In genomic region chr11:48169259-48169658, GRCh38 we compare ENCODE assay signal across 29 cellular contexts. TPM values are rescaled to one million over a fixed set of nuclear protein-coding genes. Genes with fewer than 3 reads are reported as not detected.
DNase-seq lines count a peak whose midpoint lies in the region; ATAC-seq, FAIRE-seq and TF ChIP-seq lines count a peak whose summit lies in the region.
"Had no signal": no experiment of that assay in that cellular context is flagged by ENCODE, and none has a peak within 500 bp of the region (broad histone marks: within the 10 kb centered on the region; RNA-seq: fewer than 3 reads in every experiment).

No MANE protein-coding gene starts in this region.

- peaks cover 60% of the 10 kb centered on the region for H3K36me3 Mint-ChIP-seq in stimulated activated effector memory CD8-positive, alpha-beta T cell treated with anti-CD3 and anti-CD28 coated beads, Interleukin-12 subunit alpha, Interleukin-12 subunit beta, amount 100 ng/mL, for 72 hours

- no peak overlapping the region for H3K4me3 ChIP-seq in IMR-90 (ENCODE audit: insufficient read depth, low read depth, low read length)
- no peak overlapping the region for H3K4me3 ChIP-seq in brain microvascular endothelial cell (ENCODE audit: low read depth, low read length)
- no peak overlapping the region for H3K4me3 ChIP-seq in right cardiac atrium (ENCODE audit: low read length)
- H3K4me3 ChIP-seq in psoas muscle, result no peak overlapping the region
- H3K4me3 ChIP-seq: neural progenitor cell, prostate gland, thoracic aorta had no signal

- H2AK5ac ChIP-seq in IMR-90 (ENCODE audit: low read depth, low read length), result peak overlapping the region; percentile 33

- no peak overlapping the region for H2BK15ac ChIP-seq in IMR-90 (ENCODE audit: low read depth, low read length)

- H4K91ac ChIP-seq in IMR-90 (ENCODE audit: insufficient read depth, low read depth, low read length), result peak overlapping the region; percentile 65

- CTCF ChIA-PET in IMR-90 (lab: Yijun Ruan, JAX), result no interaction called here

- H3K9me3 ChIP-seq in IMR-90 (ENCODE audit: control insufficient read depth, insufficient read depth, low read length), result no peaks in the 10 kb centered on the region
- no peaks in the 10 kb centered on the region for H3K9me3 ChIP-seq in right cardiac atrium (ENCODE audit: control insufficient read depth, low read length)
- H3K9me3 ChIP-seq in psoas muscle, result no peaks in the 10 kb centered on the region
- H3K9me3 ChIP-seq: prostate gland, thoracic aorta had no signal

- peak overlapping the region; percentile 16 to 84; a peak in 1 of 4 replicates for H4K8ac ChIP-seq in IMR-90 (ENCODE audit: low read depth in 2 of 2, low read length in 2 of 2)

- no CpG with 5 or more reads among the region's 6 CpGs for WGBS in IMR-90 (ENCODE audit: extremely low coverage in 2 of 2, insufficient read length in 1 of 2), 2 experiments
- WGBS in right cardiac atrium, result 36% methylated on average over 6 of the region's 6 CpGs
- WGBS in psoas muscle, 3 donors, result 68 to 78% (median 73%) methylated on average over 6 of the region's 6 CpGs

- no peak overlapping the region for H2AFZ ChIP-seq in IMR-90 (replicated peaks; ENCODE audit: low read length, poor library complexity)
- H2AFZ ChIP-seq: neural progenitor cell had no signal

- H3K9me3 Mint-ChIP-seq in stimulated activated effector memory CD8-positive, alpha-beta T cell treated with anti-CD3 and anti-CD28 coated beads, Interleukin-12 subunit alpha, Interleukin-12 subunit beta, amount 100 ng/mL, for 72 hours, result no peaks in the 10 kb centered on the region
- H3K9me3 Mint-ChIP-seq: activated naive CD4-positive, alpha-beta T cell treated with anti-CD3 and anti-CD28 coated beads, Interleukin-2, amount 50 U/mL, for 24 hours; activated T-helper 1 cell treated with anti-CD3 and anti-CD28 coated beads, Interleukin-12 subunit alpha, Interleukin-12 subunit beta, Interleukin-2, Interleukin-4 antibody, amounts not matched to agents 30 ng/mL and 10 ng/mL and 1 ng/mL, durations not matched to agents 14 hours and 24 hours and 36 hours; neural progenitor cell had no signal

- FAIRE-seq in RCC 7860 (lab: Jason Lieb, UNC), result no peak
- FAIRE-seq: small intestine had no signal

- H4K5ac ChIP-seq in IMR-90 (ENCODE audit: low read depth, low read length), result no peak overlapping the region; the same call in 1 of the 2 replicates

- H4K20me1 ChIP-seq in IMR-90 (ENCODE audit: insufficient read depth, low read length), result no peaks in the 10 kb centered on the region

- H3K4ac ChIP-seq in IMR-90 (ENCODE audit: low read depth, low read length), result peak overlapping the region; percentile 71

- H3K23ac ChIP-seq in IMR-90 (ENCODE audit: low read depth, low read length), result no peak overlapping the region

- peak overlapping the region; percentile 73 for H3K27ac Mint-ChIP-seq in stimulated activated effector memory CD8-positive, alpha-beta T cell treated with anti-CD3 and anti-CD28 coated beads, Interleukin-12 subunit alpha, Interleukin-12 subunit beta, amount 100 ng/mL, for 72 hours
- H3K27ac Mint-ChIP-seq: activated CD4-positive, alpha-beta T cell treated with anti-CD3 and anti-CD28 coated beads for 36 hours; activated CD8-positive, alpha-beta memory T cell treated with anti-CD3 and anti-CD28 coated beads, Interleukin-2, amount 10 ng/mL, durations not matched to agents 7 days and 5 days; activated T-helper 1 cell treated with anti-CD3 and anti-CD28 coated beads, Interleukin-12 subunit alpha, Interleukin-12 subunit beta, Interleukin-2, Interleukin-4 antibody, amounts not matched to agents 30 ng/mL and 10 ng/mL and 1 ng/mL, durations not matched to agents 14 hours and 24 hours and 36 hours; neural progenitor cell had no signal

- dilution Hi-C loops in IMR-90 (cut with HindIII; ENCODE audit: low sequenced_read_pairs, unreplicated experiment), result no loop called here

- H2BK120ac ChIP-seq in IMR-90 (ENCODE audit: low read depth, low read length), result peak overlapping the region; percentile 82

- peaks cover 28% of the 10 kb centered on the region for H3K4me1 Mint-ChIP-seq in stimulated activated effector memory CD8-positive, alpha-beta T cell treated with anti-CD3 and anti-CD28 coated beads, Interleukin-12 subunit alpha, Interleukin-12 subunit beta, amount 100 ng/mL, for 72 hours

- H3K27me3 ChIP-seq in IMR-90 (ENCODE audit: control insufficient read depth, insufficient read depth, low read length) (no peaks in the 10 kb centered on the region), brain microvascular endothelial cell (replicated peaks) (no peaks in the 10 kb centered on the region), right cardiac atrium (ENCODE audit: control insufficient read depth, insufficient read depth) (no peaks in the 10 kb centered on the region), psoas muscle (ENCODE audit: insufficient read depth in 3 of 3, low read length in 2 of 3) (no peaks in the 10 kb centered on the region)
- H3K27me3 ChIP-seq: foreskin keratinocyte, neural progenitor cell had no signal

- H3K9ac ChIP-seq in IMR-90 (ENCODE audit: low read depth, low read length), result no peak overlapping the region
- H3K9ac ChIP-seq: neural progenitor cell had no signal

- H3K4me1 ChIP-seq in IMR-90 (ENCODE audit: control insufficient read depth, insufficient read depth, low read length) (peaks cover 12% of the 10 kb centered on the region), right cardiac atrium (ENCODE audit: control insufficient read depth, insufficient read depth, low read length) (peaks cover 4% of the 10 kb centered on the region), psoas muscle (no peaks in the 10 kb centered on the region)
- H3K4me1 ChIP-seq: foreskin keratinocyte, prostate gland had no signal

- TF ChIP-seq POLR2A in IMR-90 (IDR thresholded peaks at IDR 0.05; ENCODE audit: low read depth, low read length), result no peak

- H3K4me3 Mint-ChIP-seq in stimulated activated effector memory CD8-positive, alpha-beta T cell treated with anti-CD3 and anti-CD28 coated beads, Interleukin-12 subunit alpha, Interleukin-12 subunit beta, amount 100 ng/mL, for 72 hours, result no peak overlapping the region
- H3K4me3 Mint-ChIP-seq: activated CD4-positive, alpha-beta T cell treated with anti-CD3 and anti-CD28 coated beads for 36 hours; activated CD8-positive, alpha-beta memory T cell treated with anti-CD3 and anti-CD28 coated beads, Interleukin-2, amount 10 ng/mL, durations not matched to agents 7 days and 5 days; activated naive CD4-positive, alpha-beta T cell treated with anti-CD3 and anti-CD28 coated beads, Interleukin-2, amount 50 U/mL, for 24 hours; activated T-helper 1 cell treated with anti-CD3 and anti-CD28 coated beads, Interleukin-12 subunit alpha, Interleukin-12 subunit beta, Interleukin-2, Interleukin-4 antibody, amounts not matched to agents 30 ng/mL and 10 ng/mL and 1 ng/mL, durations not matched to agents 14 hours and 24 hours and 36 hours; CD4-positive, alpha-beta memory T cell had no signal

- no peak overlapping the region for H3K4me2 ChIP-seq in IMR-90 (ENCODE audit: low read depth, low read length)

- POLR2A ChIA-PET in IMR-90 (lab: Charles Lee; ENCODE audit: unreplicated experiment), result no interaction called here

- in situ Hi-C loops in IMR-90 (cut with MboI; ENCODE audit: low sequenced_read_pairs) (no loop called here), brain microvascular endothelial cell (cut with HindIII; ENCODE audit: low pct_ligation_motif_present, low sequenced_read_pairs) (no loop called here)

- no peak overlapping the region for H3K56ac ChIP-seq in IMR-90 (ENCODE audit: extremely low read depth, insufficient read depth, low read length)

- no peak overlapping the region for H2AK9ac ChIP-seq in IMR-90 (replicated peaks; ENCODE audit: low read depth, low read length, poor library complexity)

- H3K27ac ChIP-seq in IMR-90 (ENCODE audit: insufficient read depth, low read length), result peak overlapping the region; percentile 75
- H3K27ac ChIP-seq in brain microvascular endothelial cell, result peak overlapping the region; percentile 76
- H3K27ac ChIP-seq in right cardiac atrium (ENCODE audit: low read length), result peak overlapping the region; percentile 80
- no peak overlapping the region for H3K27ac ChIP-seq in psoas muscle
- H3K27ac ChIP-seq: foreskin keratinocyte, neural progenitor cell, prostate gland, thoracic aorta had no signal

- intact Hi-C loops in IMR-90 (cut with micrococcal nuclease), result no loop called here
- intact Hi-C loops in right cardiac atrium (cut with DNase I), result no loop called here
- intact Hi-C loops in psoas muscle (cut with DNase I), result no loop called here

- H3K36me3 ChIP-seq in IMR-90 (ENCODE audit: control insufficient read depth, insufficient read depth, low read length), result peaks cover 3% of the 10 kb centered on the region
- peaks cover 11% of the 10 kb centered on the region for H3K36me3 ChIP-seq in brain microvascular endothelial cell (replicated peaks)
- no peaks in the 10 kb centered on the region for H3K36me3 ChIP-seq in psoas muscle (ENCODE audit: insufficient read depth in 1 of 2, low read depth in 1 of 2)
- H3K36me3 ChIP-seq: neural progenitor cell, prostate gland, thoracic aorta had no signal

- no peak for TF ChIP-seq CTCF in IMR-90 (conservative IDR thresholded peaks at IDR 0.05; ENCODE audit: low read depth, low read length)
- no peak for TF ChIP-seq CTCF in brain microvascular endothelial cell (IDR thresholded peaks at IDR 0.05; ENCODE audit: low read depth, low read length, missing control alignments)
- TF ChIP-seq CTCF in psoas muscle (IDR thresholded peaks at IDR 0.05), result no peak

- H2BK20ac ChIP-seq in IMR-90 (ENCODE audit: low read depth, low read length), result peak overlapping the region; percentile 39; the same call in 1 of the 2 replicates

- ATAC-seq in IMR-90 (ENCODE audit: low read depth) (no peak), right cardiac atrium (peak; percentile 5), psoas muscle (no peak)
- ATAC-seq in stimulated activated effector memory CD8-positive, alpha-beta T cell treated with anti-CD3 and anti-CD28 coated beads, Interleukin-12 subunit alpha, Interleukin-12 subunit beta, amount 100 ng/mL, for 72 hours, result no peak
- ATAC-seq: activated CD4-positive, alpha-beta T cell treated with anti-CD3 and anti-CD28 coated beads for 36 hours; activated CD8-positive, alpha-beta memory T cell treated with anti-CD3 and anti-CD28 coated beads, Interleukin-2, amount 10 ng/mL, durations not matched to agents 7 days and 5 days; foreskin keratinocyte; left lobe of liver; Panc1 had no signal

- no peak for DNase-seq in IMR-90
- no peak for DNase-seq in brain microvascular endothelial cell
- DNase-seq in right cardiac atrium, result no peak
- DNase-seq in stimulated activated effector memory CD8-positive, alpha-beta T cell treated with anti-CD3 and anti-CD28 coated beads, Interleukin-12 subunit alpha, Interleukin-12 subunit beta, amount 100 ng/mL, for 72 hours (ENCODE audit: low spot score in 2 of 2), result no peak
- no peak for DNase-seq in RCC 7860 (ENCODE audit: low spot score)
- DNase-seq in activated CD4-positive, alpha-beta T cell treated with anti-CD3 and anti-CD28 coated beads for 48 hours, result no peak
- no peak for DNase-seq in psoas muscle
- DNase-seq: activated CD4-positive, alpha-beta T cell treated with anti-CD3 and anti-CD28 coated beads for 36 hours; activated CD8-positive, alpha-beta memory T cell treated with anti-CD3 and anti-CD28 coated beads, Interleukin-2, amount 10 ng/mL, durations not matched to agents 7 days and 5 days; CD4-positive, alpha-beta memory T cell; DMS 273 treated with DMSO at 0.1 percent for 48 hours; foreskin keratinocyte; HCEC 1CT; Kasumi-1; midbrain; MV-4-11; NCI-H2171; NCI-H526; small intestine; stimulated activated CD4-positive, alpha-beta T cell treated with anti-CD3 and anti-CD28 coated beads, Interleukin-2, amount 100 ng/mL, for 24 hours had no signal

- no peak for TF ChIP-seq RAD21 in IMR-90 (IDR thresholded peaks at IDR 0.05; ENCODE audit: low read length)

- no TSS peak for BruUV-seq in IMR-90 (replicated peaks; lab: Mats Ljungman, UMichigan)

- peak overlapping the region; percentile 36 for H2BK5ac ChIP-seq in IMR-90 (ENCODE audit: low read depth, low read length, poor library complexity, severe bottlenecking)

- H3K79me1 ChIP-seq in IMR-90 (ENCODE audit: low read depth in 1 of 2, low read length in 2 of 2), result peaks cover 0 to 4% of the 10 kb centered on the region in 2 experiments; a peak in 1 of 4 replicates

- H3K18ac ChIP-seq in IMR-90 (ENCODE audit: low read depth, low read length), result 0 out of 2 replicates have a peak overlapping the region, but pooled peaks have one; percentile 13

- H3K9me1 ChIP-seq in IMR-90 (ENCODE audit: insufficient read depth, low read length), result peaks cover 14% of the 10 kb centered on the region

- H3K14ac ChIP-seq in IMR-90 (replicated peaks; ENCODE audit: low read depth, low read length), result no peak overlapping the region

RNA-seq across cellular contexts. Expression of gene OR4B1, which starts 47.4 kb away (rescaled TPM):
- total RNA-seq in IMR-90 (2012; rRNA removed) (not detected in 2 replicates), right cardiac atrium (not detected), psoas muscle (not detected)
- polyA plus RNA-seq in IMR-90 (2012; rRNA removed) (not detected in 2 replicates), right cardiac atrium (not detected), psoas muscle (not detected)
- polyA plus RNA-seq in IMR-90 (2012; cell fraction: cytosol; rRNA removed), result not detected in 2 replicates
- polyA plus RNA-seq in IMR-90 (2012; cell fraction: nucleus; rRNA removed; ENCODE audit: low replicate concordance), result not detected in 2 replicates
- total RNA-seq: activated CD4-positive, alpha-beta T cell treated with anti-CD3 and anti-CD28 coated beads for 36 hours; activated CD8-positive, alpha-beta memory T cell treated with anti-CD3 and anti-CD28 coated beads, Interleukin-2, amount 10 ng/mL, durations not matched to agents 7 days and 5 days; activated T-helper 1 cell treated with anti-CD3 and anti-CD28 coated beads, Interleukin-12 subunit alpha, Interleukin-12 subunit beta, Interleukin-2, Interleukin-4 antibody, amounts not matched to agents 30 ng/mL and 10 ng/mL and 1 ng/mL, durations not matched to agents 14 hours and 24 hours and 36 hours; aorta; CD4-positive, alpha-beta memory T cell; foreskin keratinocyte; left lobe of liver; prostate gland; T-helper 2 cell treated with Interferon-gamma antibody and Interleukin-4, amounts not matched to agents 100 ng/mL and 5 ng/mL, for 36 hours; thoracic aorta had no signal
- polyA plus RNA-seq: aorta; CD4-positive, alpha-beta memory T cell; foreskin keratinocyte; small intestine had no signal

Comparison
In these comparisons a context has a peak if more than half of its experiments do, and no peak if none do; other contexts are left out.
1. ATAC-seq: peak in right cardiac atrium (2 of 2); none in IMR-90 (single experiment), stimulated activated effector memory CD8-positive, alpha-beta T cell treated with anti-CD3 and anti-CD28 coated beads, Interleukin-12 subunit alpha, Interleukin-12 subunit beta, amount 100 ng/mL, for 72 hours (single experiment) and psoas muscle (0 of 4).